In the genomic region with DNA sequence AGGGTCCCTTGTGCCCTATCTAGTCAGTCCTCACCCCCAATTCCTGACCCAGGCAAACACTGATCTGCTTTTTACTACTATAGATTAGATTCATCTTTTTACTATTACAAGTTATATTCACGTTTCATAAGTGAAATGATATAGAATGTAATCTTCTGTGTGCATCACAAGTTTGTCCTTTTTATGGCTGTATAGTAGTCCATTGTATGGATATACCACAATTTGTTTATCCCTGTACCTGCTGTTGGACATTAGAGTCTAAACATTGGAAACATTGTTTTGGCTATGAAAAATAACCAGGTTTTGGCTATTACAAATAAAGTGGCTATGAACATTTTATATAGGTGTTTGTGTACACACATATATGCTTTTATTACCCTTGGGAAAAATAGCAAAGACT, we compare ENCODE assay signal across 7 cellular contexts.
"Had no signal": no experiment of that assay in that cellular context is flagged by ENCODE, and none has a peak within 500 bp of the region (broad histone marks: within the 10 kb centered on the region; RNA-seq: fewer than 3 reads in every experiment).

No MANE protein-coding gene starts in this region.

- H3K4me1 Mint-ChIP-seq: GM23338 had no signal

- DNase-seq: H7, IMR-90, KBM-7 had no signal

- FAIRE-seq: HTR-8/SVneo had no signal

- ATAC-seq: GM23338, HCT116 had no signal

- H3K9me3 ChIP-seq: HAP-1 had no signal

- H3K36me3 ChIP-seq: HAP-1 had no signal

- H3K4me1 ChIP-seq: HAP-1 had no signal

- H2AFZ ChIP-seq: GM23338 had no signal

- H3K4me3 Mint-ChIP-seq: GM23338 had no signal

- H3K4me2 ChIP-seq: GM23338 had no signal

- H3K27ac Mint-ChIP-seq: GM23338 had no signal

- H3K4me3 ChIP-seq: GM23338, HAP-1 had no signal
